In genomic region chr18:54148678-54149077, GRCh38 we compare ENCODE assay signal across 12 cellular contexts.
DNase-seq lines count a peak whose midpoint lies in the region; ATAC-seq and TF ChIP-seq lines count a peak whose summit lies in the region.
"Had no signal": no experiment of that assay in that cellular context is flagged by ENCODE, and none has a peak within 500 bp of the region (broad histone marks: within the 10 kb centered on the region; RNA-seq: fewer than 3 reads in every experiment).

No MANE protein-coding gene starts in this region.

- no peak for TF ChIP-seq POLR2A in upper lobe of left lung (IDR thresholded peaks at IDR 0.05)

- no peak for TF ChIP-seq CTCF in mesothelial cell of epicardium (IDR thresholded peaks at IDR 0.05; ENCODE audit: unreplicated experiment)
- no peak for TF ChIP-seq CTCF in type B pancreatic cell (conservative IDR thresholded peaks at IDR 0.05)
- TF ChIP-seq CTCF in upper lobe of left lung (IDR thresholded peaks at IDR 0.05): no peak

- peak overlapping the region; percentile 75 for H3K4me3 Mint-ChIP-seq in activated naive CD4-positive, alpha-beta T cell treated with anti-CD3 and anti-CD28 coated beads, Interleukin-2, amount 50 U/mL, for 24 hours
- H3K4me3 Mint-ChIP-seq in activated naive CD8-positive, alpha-beta T cell treated with anti-CD3 and anti-CD28 coated beads, Interleukin-2, amount 10 ng/mL, durations not matched to agents 7 days and 5 days: no peak overlapping the region
- no peak overlapping the region for H3K4me3 Mint-ChIP-seq in mesothelial cell of epicardium
- peak overlapping the region; percentile 25 for H3K4me3 Mint-ChIP-seq in type B pancreatic cell
- H3K4me3 Mint-ChIP-seq: WTC11 had no signal

- H3K27me3 ChIP-seq in upper lobe of left lung: no peaks in the 10 kb centered on the region
- H3K27me3 ChIP-seq: adrenal gland, MG63 had no signal

- POLR2A ChIA-PET in activated naive CD8-positive, alpha-beta T cell treated with anti-CD3 and anti-CD28 coated beads, Interleukin-2, amount 10 ng/mL, durations not matched to agents 7 days and 5 days (lab: Charles Lee): no interaction called here

- peaks cover 49% of the 10 kb centered on the region for H3K4me1 Mint-ChIP-seq in activated naive CD4-positive, alpha-beta T cell treated with anti-CD3 and anti-CD28 coated beads, Interleukin-2, amount 50 U/mL, for 24 hours
- H3K4me1 Mint-ChIP-seq in activated naive CD8-positive, alpha-beta T cell treated with anti-CD3 and anti-CD28 coated beads, Interleukin-2, amount 10 ng/mL, durations not matched to agents 7 days and 5 days: peaks cover 23% of the 10 kb centered on the region
- H3K4me1 Mint-ChIP-seq in mesothelial cell of epicardium: peaks cover 19% of the 10 kb centered on the region
- peaks cover 12% of the 10 kb centered on the region for H3K4me1 Mint-ChIP-seq in type B pancreatic cell (ENCODE audit: unreplicated experiment)

- H3K4me3 ChIP-seq in upper lobe of left lung: no peak overlapping the region
- H3K4me3 ChIP-seq: adrenal gland had no signal

- peaks cover 16% of the 10 kb centered on the region for H3K36me3 Mint-ChIP-seq in activated naive CD4-positive, alpha-beta T cell treated with anti-CD3 and anti-CD28 coated beads, Interleukin-2, amount 50 U/mL, for 24 hours
- peaks cover 18% of the 10 kb centered on the region for H3K36me3 Mint-ChIP-seq in activated naive CD8-positive, alpha-beta T cell treated with anti-CD3 and anti-CD28 coated beads, Interleukin-2, amount 10 ng/mL, durations not matched to agents 7 days and 5 days
- peaks cover 39% of the 10 kb centered on the region for H3K36me3 Mint-ChIP-seq in mesothelial cell of epicardium
- H3K36me3 Mint-ChIP-seq in type B pancreatic cell: peaks cover 20% of the 10 kb centered on the region

- ATAC-seq in activated naive CD8-positive, alpha-beta T cell treated with anti-CD3 and anti-CD28 coated beads, Interleukin-2, amount 10 ng/mL, durations not matched to agents 7 days and 5 days (ENCODE audit: low read depth): no peak
- ATAC-seq in upper lobe of left lung (ENCODE audit: low FRiP score in 2 of 2): no peak
- ATAC-seq: WTC11 had no signal

- peaks cover 2% of the 10 kb centered on the region for H3K9me3 Mint-ChIP-seq in activated naive CD4-positive, alpha-beta T cell treated with anti-CD3 and anti-CD28 coated beads, Interleukin-2, amount 50 U/mL, for 24 hours
- peaks cover 4% of the 10 kb centered on the region for H3K9me3 Mint-ChIP-seq in activated naive CD8-positive, alpha-beta T cell treated with anti-CD3 and anti-CD28 coated beads, Interleukin-2, amount 10 ng/mL, durations not matched to agents 7 days and 5 days
- H3K9me3 Mint-ChIP-seq in mesothelial cell of epicardium (peaks cover 4% of the 10 kb centered on the region), type B pancreatic cell (peaks cover 7% of the 10 kb centered on the region)

- peak overlapping the region; percentile 99 for H3K27ac Mint-ChIP-seq in activated naive CD4-positive, alpha-beta T cell treated with anti-CD3 and anti-CD28 coated beads, Interleukin-2, amount 50 U/mL, for 24 hours
- peak overlapping the region; percentile 12 for H3K27ac Mint-ChIP-seq in activated naive CD8-positive, alpha-beta T cell treated with anti-CD3 and anti-CD28 coated beads, Interleukin-2, amount 10 ng/mL, durations not matched to agents 7 days and 5 days
- peak overlapping the region; percentile 39 for H3K27ac Mint-ChIP-seq in mesothelial cell of epicardium
- H3K27ac Mint-ChIP-seq in type B pancreatic cell: peak overlapping the region; percentile 90

- H3K9me3 ChIP-seq in upper lobe of left lung: no peaks in the 10 kb centered on the region

- DNase-seq in activated naive CD4-positive, alpha-beta T cell treated with anti-CD3 and anti-CD28 coated beads, Interleukin-2, amount 50 U/mL, for 16 hours: no peak
- no peak for DNase-seq in activated naive CD8-positive, alpha-beta T cell treated with anti-CD3 and anti-CD28 coated beads, Interleukin-2, amount 10 ng/mL, durations not matched to agents 7 days and 5 days
- DNase-seq in mesothelial cell of epicardium (ENCODE audit: low spot score in 2 of 2, unreplicated experiment in 2 of 2) (no peak), type B pancreatic cell (ENCODE audit: extremely low spot score, unreplicated experiment) (no peak), upper lobe of left lung (no peak), SHP77 treated with DMSO at 0.1 percent for 48 hours (lab: John Stamatoyannopoulos, UW) (no peak)
- DNase-seq in stimulated activated CD8-positive, alpha-beta memory T cell treated with anti-CD3 and anti-CD28 coated beads, Interleukin-4, amount 100 ng/mL, for 48 hours: no peak
- DNase-seq: AML-193 had no signal

- no peaks in the 10 kb centered on the region for H3K27me3 Mint-ChIP-seq in activated naive CD4-positive, alpha-beta T cell treated with anti-CD3 and anti-CD28 coated beads, Interleukin-2, amount 50 U/mL, for 24 hours
- no peaks in the 10 kb centered on the region for H3K27me3 Mint-ChIP-seq in activated naive CD8-positive, alpha-beta T cell treated with anti-CD3 and anti-CD28 coated beads, Interleukin-2, amount 10 ng/mL, durations not matched to agents 7 days and 5 days
- H3K27me3 Mint-ChIP-seq in mesothelial cell of epicardium (ENCODE audit: low read depth) (no peaks in the 10 kb centered on the region), type B pancreatic cell (no peaks in the 10 kb centered on the region)

- H3K4me1 ChIP-seq in upper lobe of left lung: no peaks in the 10 kb centered on the region

- H3K36me3 ChIP-seq in upper lobe of left lung: peaks cover 0 to 18% (median 2%) of the 10 kb centered on the region in 4 donors
- H3K36me3 ChIP-seq: adrenal gland had no signal

- H3K27ac ChIP-seq in upper lobe of left lung: no peak overlapping the region

- WGBS in upper lobe of left lung, 2 donors: 89 to 91% methylated on average over 4 of the region's 4 CpGs

- no peak for TF ChIP-seq EP300 in upper lobe of left lung (IDR thresholded peaks at IDR 0.05)

Comparison
In these comparisons a context has a peak if more than half of its experiments do, and no peak if none do; other contexts are left out.
1. H3K27ac Mint-ChIP-seq: peak in every context shown above with its lines; median percentile 99 in activated naive CD4-positive, alpha-beta T cell treated with anti-CD3 and anti-CD28 coated beads, Interleukin-2, amount 50 U/mL, for 24 hours; 90 in type B pancreatic cell; 39 in mesothelial cell of epicardium; 12 in activated naive CD8-positive, alpha-beta T cell treated with anti-CD3 and anti-CD28 coated beads, Interleukin-2, amount 10 ng/mL, durations not matched to agents 7 days and 5 days.
2. H3K4me3 Mint-ChIP-seq: peak in activated naive CD4-positive, alpha-beta T cell treated with anti-CD3 and anti-CD28 coated beads, Interleukin-2, amount 50 U/mL, for 24 hours (single experiment) and type B pancreatic cell (single experiment); none in activated naive CD8-positive, alpha-beta T cell treated with anti-CD3 and anti-CD28 coated beads, Interleukin-2, amount 10 ng/mL, durations not matched to agents 7 days and 5 days (single experiment) and mesothelial cell of epicardium (single experiment).